In the genomic region with DNA sequence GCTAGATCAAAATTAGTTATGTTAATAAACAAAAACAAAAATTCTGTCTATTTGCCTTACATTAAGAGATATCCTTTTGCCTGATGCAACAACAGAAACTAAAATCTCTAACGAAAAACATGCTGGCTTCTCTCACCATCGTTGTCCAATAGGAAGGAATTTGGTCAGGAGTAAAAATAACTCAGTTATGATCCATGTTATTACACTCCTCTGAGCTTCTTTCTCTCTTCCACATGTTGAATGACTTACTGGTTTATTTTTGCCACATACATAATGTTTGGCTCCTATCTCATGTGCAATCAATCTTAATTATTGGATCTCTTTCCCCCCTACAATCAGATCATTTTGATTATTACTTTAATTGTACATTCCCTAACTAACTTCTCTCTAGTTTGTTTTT, we compare ENCODE assay signal across 13 cellular contexts.
DNase-seq lines count a peak whose midpoint lies in the region; ATAC-seq and TF ChIP-seq lines count a peak whose summit lies in the region.
"Had no signal": no experiment of that assay in that cellular context is flagged by ENCODE, and none has a peak within 500 bp of the region (broad histone marks: within the 10 kb centered on the region; RNA-seq: fewer than 3 reads in every experiment).

No MANE protein-coding gene starts in this region.

- TF ChIP-seq CTCF in LNCaP clone FGC (IDR thresholded peaks at IDR 0.05; ENCODE audit: control insufficient read depth, extremely low read depth, insufficient read depth) (no peak), testis (IDR thresholded peaks at IDR 0.05) (no peak), WERI-Rb-1 (IDR thresholded peaks at IDR 0.05; ENCODE audit: low read depth, low read length) (no peak)

- no peaks in the 10 kb centered on the region for H3K27me3 ChIP-seq in testis
- H3K27me3 ChIP-seq in WERI-Rb-1 (ENCODE audit: insufficient read depth, low read depth, severe bottlenecking), result peaks cover 9% of the 10 kb centered on the region

- H3K27ac ChIP-seq in cingulate gyrus (ENCODE audit: low read depth, low read length) (peak overlapping the region; percentile 73), testis (peak overlapping the region; percentile 76 to 93), WERI-Rb-1 (no peak overlapping the region)

- H3K4me3 ChIP-seq in LNCaP clone FGC (ENCODE audit: low read depth, low read length) (peak overlapping the region; percentile 48; the same call in 1 of the 2 replicates), testis (no peak overlapping the region), WERI-Rb-1 (ENCODE audit: low read depth, low read length) (no peak overlapping the region)

- intact Hi-C loops in testis (cut with DNase I; ENCODE audit: low total_unique reads), result no loop called here

- 40 to 44% methylated on average over 2 of the region's 2 CpGs for WGBS in testis, 2 donors

- H3K36me3 ChIP-seq in testis (ENCODE audit: low read depth, missing control alignments) (no peaks in the 10 kb centered on the region), WERI-Rb-1 (no peaks in the 10 kb centered on the region)

- ATAC-seq in GM18502 (IDR thresholded peaks at IDR 0.05; ENCODE audit: poor library complexity, unreplicated experiment), result no peak
- ATAC-seq: CD8-positive, alpha-beta T cell had no signal

- DNase-seq in LNCaP clone FGC (ENCODE audit: low read depth), result no peak
- DNase-seq in iris pigment epithelial cell (ENCODE audit: low read depth), result peak; percentile 69
- DNase-seq in testis, result no peak
- DNase-seq in WERI-Rb-1, result no peak
- no peak for DNase-seq in epidermal melanocyte (ENCODE audit: insufficient read length, low spot score)
- no peak for DNase-seq in NCI-H187 treated with DMSO at 0.1 percent for 48 hours (lab: John Stamatoyannopoulos, UW)
- DNase-seq: activated naive CD8-positive, alpha-beta T cell treated with anti-CD3 and anti-CD28 coated beads, Interleukin-2, amount 10 ng/mL, durations not matched to agents 7 days and 5 days; CD8-positive, alpha-beta T cell; GDM1; kidney glomerular epithelial cell; NCI-H2171 treated with DMSO at 0.1 percent for 48 hours had no signal

- no peaks in the 10 kb centered on the region for H3K9me3 ChIP-seq in testis
- H3K9me3 ChIP-seq in WERI-Rb-1 (ENCODE audit: severe bottlenecking), result no peaks in the 10 kb centered on the region

- TF ChIP-seq POLR2A in testis (IDR thresholded peaks at IDR 0.05), result no peak

- no peaks in the 10 kb centered on the region for H3K4me1 ChIP-seq in testis
